15 cellular contexts compared by ENCODE assay signal in the genomic region with DNA sequence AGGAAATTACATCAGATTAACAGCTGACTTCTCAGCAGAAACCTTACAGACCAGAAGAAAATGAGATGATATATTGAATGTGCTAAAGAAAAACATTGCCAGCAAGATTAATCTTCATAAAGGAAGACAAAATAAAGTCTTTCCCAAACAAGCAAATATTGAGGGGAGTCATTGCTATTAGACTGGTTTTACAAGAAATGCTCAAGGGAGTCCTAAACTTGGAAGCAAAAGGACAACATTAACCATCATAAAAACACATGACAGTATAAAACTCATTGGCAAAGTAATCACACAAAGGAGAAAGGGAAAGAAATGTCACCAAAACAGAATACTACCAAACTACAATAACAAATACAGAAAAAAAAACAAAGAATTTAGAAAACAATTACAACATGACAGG.
DNase-seq lines count a peak whose midpoint lies in the region; ATAC-seq and TF ChIP-seq lines count a peak whose summit lies in the region.
"Had no signal": no experiment of that assay in that cellular context is flagged by ENCODE, and none has a peak within 500 bp of the region (broad histone marks: within the 10 kb centered on the region; RNA-seq: fewer than 3 reads in every experiment).

No MANE protein-coding gene starts in this region.

- BruUV-seq in Panc1 (replicated peaks; lab: Mats Ljungman, UMichigan) = TSS peak; percentile 48

- POLR2A ChIA-PET in HEK293 (lab: Yijun Ruan, JAX) = no interaction called here
- POLR2A ChIA-PET in Panc1 (lab: Charles Lee) = no interaction called here

- H3K9me3 ChIP-seq in HEK293 (ENCODE audit: control insufficient read depth, insufficient read depth, low read depth, low read length) = no peaks in the 10 kb centered on the region
- no peaks in the 10 kb centered on the region for H3K9me3 ChIP-seq in Panc1 (ENCODE audit: control insufficient read depth, insufficient read depth, low read depth, low read length)
- no peaks in the 10 kb centered on the region for H3K9me3 ChIP-seq in osteoblast (ENCODE audit: low read depth, low read length)

- no peak overlapping the region for H3K4me2 ChIP-seq in osteoblast (ENCODE audit: insufficient read depth, low read length)
- H3K4me2 ChIP-seq: GM23338 had no signal

- no peaks in the 10 kb centered on the region for H3K27me3 Mint-ChIP-seq in activated T-cell treated with anti-CD3 and anti-CD28 coated beads, Interleukin-2, amount 50 U/mL, for 72 hours (ENCODE audit: low read depth)
- H3K27me3 Mint-ChIP-seq in activated T-cell treated with anti-CD3 and anti-CD28 coated beads, Interleukin-2, amount 50 U/mL, for 24 hours = no peaks in the 10 kb centered on the region
- H3K27me3 Mint-ChIP-seq: B cell; CD4-positive, alpha-beta T cell had no signal

- CTCF ChIA-PET in HEK293 (lab: Yijun Ruan, JAX) = no interaction called here
- CTCF ChIA-PET in Panc1 (lab: Charles Lee) = no interaction called here

- H3K36me3 Mint-ChIP-seq in activated T-cell treated with anti-CD3 and anti-CD28 coated beads, Interleukin-2, amount 50 U/mL, for 72 hours (ENCODE audit: insufficient read depth in 2 of 2) = peaks cover 17 to 25% of the 10 kb centered on the region in 2 donors
- H3K36me3 Mint-ChIP-seq in activated T-cell treated with anti-CD3 and anti-CD28 coated beads, Interleukin-2, amount 50 U/mL, for 24 hours (ENCODE audit: low read depth) = peaks cover 36% of the 10 kb centered on the region

- peaks cover 19% of the 10 kb centered on the region for H3K4me1 Mint-ChIP-seq in activated T-cell treated with anti-CD3 and anti-CD28 coated beads, Interleukin-2, amount 50 U/mL, for 72 hours (ENCODE audit: low read depth)
- H3K4me1 Mint-ChIP-seq in activated T-cell treated with anti-CD3 and anti-CD28 coated beads, Interleukin-2, amount 50 U/mL, for 24 hours (ENCODE audit: low read depth) = peaks cover 19% of the 10 kb centered on the region

- H2AFZ ChIP-seq in osteoblast (ENCODE audit: low read length) = no peak overlapping the region
- H2AFZ ChIP-seq: GM23338 had no signal

- H3K9me3 Mint-ChIP-seq in activated T-cell treated with anti-CD3 and anti-CD28 coated beads, Interleukin-2, amount 50 U/mL, for 72 hours = peaks cover 3 to 13% of the 10 kb centered on the region in 2 donors
- H3K9me3 Mint-ChIP-seq in activated T-cell treated with anti-CD3 and anti-CD28 coated beads, Interleukin-2, amount 50 U/mL, for 24 hours = peaks cover 29% of the 10 kb centered on the region
- H3K9me3 Mint-ChIP-seq: GM23338 had no signal

- no peak overlapping the region for H3K27ac ChIP-seq in HEK293 (ENCODE audit: extremely low read depth, low read depth, low read length)
- H3K27ac ChIP-seq in Panc1 (ENCODE audit: low read length) = no peak overlapping the region
- no peak overlapping the region for H3K27ac ChIP-seq in osteoblast (ENCODE audit: low read depth, low read length)

- peaks cover 3% of the 10 kb centered on the region for H3K79me2 ChIP-seq in osteoblast (ENCODE audit: insufficient read depth, low read length)

- no peaks in the 10 kb centered on the region for H3K36me3 ChIP-seq in HEK293 (ENCODE audit: control insufficient read depth in 2 of 2, insufficient read depth in 1 of 2, low read length in 2 of 2)
- H3K36me3 ChIP-seq in Panc1 (ENCODE audit: control insufficient read depth, insufficient read depth, low read length) = no peaks in the 10 kb centered on the region
- no peaks in the 10 kb centered on the region for H3K36me3 ChIP-seq in osteoblast (ENCODE audit: insufficient read depth, low read length)

- H3K4me1 ChIP-seq in HEK293 (ENCODE audit: control insufficient read depth, insufficient read depth, low read length) (no peaks in the 10 kb centered on the region), Panc1 (ENCODE audit: control insufficient read depth, insufficient read depth, low read length) (no peaks in the 10 kb centered on the region; the same call in 1 of the 2 replicates), osteoblast (ENCODE audit: insufficient read depth, low read length) (no peaks in the 10 kb centered on the region)

- H3K27me3 ChIP-seq in Panc1 (ENCODE audit: control insufficient read depth, insufficient read depth, low read length) = no peaks in the 10 kb centered on the region
- no peaks in the 10 kb centered on the region for H3K27me3 ChIP-seq in osteoblast (ENCODE audit: insufficient read depth, low read length)

- DNase-seq in activated T-cell treated with anti-CD3 and anti-CD28 coated beads, Interleukin-2, amount 50 U/mL, for 72 hours = no peak
- no peak for DNase-seq in activated T-cell treated with anti-CD3 and anti-CD28 coated beads, Interleukin-2, amount 50 U/mL, for 24 hours
- DNase-seq in Panc1 (ENCODE audit: low read depth, low spot score) = no peak
- peak; percentile 77 for DNase-seq in osteoblast (ENCODE audit: insufficient read length, low spot score, missing footprints)
- DNase-seq in NCI-H82 (lab: John Stamatoyannopoulos, UW) = no peak
- no peak for DNase-seq in NOMO-1 treated with dmso at 0.1 percent for 144 hours (lab: John Stamatoyannopoulos, UW; ENCODE audit: unreplicated experiment)
- DNase-seq: C1 segment of cervical spinal cord; Calu3; CD4-positive, alpha-beta T cell; DMS79; H7 had no signal

- intact Hi-C loops in Panc1 (cut with micrococcal nuclease; ENCODE audit: unreplicated experiment) = no loop called here

- no peak overlapping the region for H3K4me3 ChIP-seq in HEK293 (ENCODE audit: low read depth, low read length)
- no peak overlapping the region for H3K4me3 ChIP-seq in Panc1 (ENCODE audit: low read depth in 2 of 2, low read length in 2 of 2)
- H3K4me3 ChIP-seq in osteoblast (ENCODE audit: insufficient read depth, low read length) = no peak overlapping the region
- H3K4me3 ChIP-seq: GM12878, GM23338 had no signal

- TF ChIP-seq CTCF in HEK293 (tag by site-specific recombination; IDR thresholded peaks at IDR 0.05) (no peak), Panc1 (IDR thresholded peaks at IDR 0.05) (no peak), osteoblast (IDR thresholded peaks at IDR 0.05; ENCODE audit: extremely low read depth, low read depth, low read length) (no peak)

- peak overlapping the region in 1 of 2 donors; percentile 65 for H3K4me3 Mint-ChIP-seq in activated T-cell treated with anti-CD3 and anti-CD28 coated beads, Interleukin-2, amount 50 U/mL, for 72 hours
- no peak overlapping the region for H3K4me3 Mint-ChIP-seq in activated T-cell treated with anti-CD3 and anti-CD28 coated beads, Interleukin-2, amount 50 U/mL, for 24 hours
- H3K4me3 Mint-ChIP-seq: B cell; CD4-positive, alpha-beta T cell; GM23338 had no signal

- in situ Hi-C loops in Panc1 (cut with HindIII; ENCODE audit: low pct_unique_long_range_greater_than_20kb, low sequenced_read_pairs) = no loop called here

- H3K27ac Mint-ChIP-seq in activated T-cell treated with anti-CD3 and anti-CD28 coated beads, Interleukin-2, amount 50 U/mL, for 72 hours = peak overlapping the region; percentile 96
- H3K27ac Mint-ChIP-seq in activated T-cell treated with anti-CD3 and anti-CD28 coated beads, Interleukin-2, amount 50 U/mL, for 24 hours = no peak overlapping the region
- H3K27ac Mint-ChIP-seq: B cell; CD4-positive, alpha-beta T cell; GM23338 had no signal

- no peaks in the 10 kb centered on the region for H4K20me1 ChIP-seq in osteoblast (ENCODE audit: insufficient read depth, low read length)

- no peak for ATAC-seq in activated T-cell treated with anti-CD3 and anti-CD28 coated beads, Interleukin-2, amount 50 U/mL, for 72 hours (replicated peaks in 1 of 2)
- no peak for ATAC-seq in Panc1
- ATAC-seq: GM12878, GM23338 had no signal

TF ChIP-seq in HEK293, 187 proteins besides CTCF, POLR2A, EP300 and RAD21:
- TF ChIP-seq FEZF1 (tag by site-specific recombination; IDR thresholded peaks at IDR 0.05) = peak; percentile 40; the same call in 1 of the 2 replicates
- no peak for TF ChIP-seq KLF10 (tag by site-specific recombination; IDR thresholded peaks at IDR 0.05)
- TF ChIP-seq, protein P1, sequence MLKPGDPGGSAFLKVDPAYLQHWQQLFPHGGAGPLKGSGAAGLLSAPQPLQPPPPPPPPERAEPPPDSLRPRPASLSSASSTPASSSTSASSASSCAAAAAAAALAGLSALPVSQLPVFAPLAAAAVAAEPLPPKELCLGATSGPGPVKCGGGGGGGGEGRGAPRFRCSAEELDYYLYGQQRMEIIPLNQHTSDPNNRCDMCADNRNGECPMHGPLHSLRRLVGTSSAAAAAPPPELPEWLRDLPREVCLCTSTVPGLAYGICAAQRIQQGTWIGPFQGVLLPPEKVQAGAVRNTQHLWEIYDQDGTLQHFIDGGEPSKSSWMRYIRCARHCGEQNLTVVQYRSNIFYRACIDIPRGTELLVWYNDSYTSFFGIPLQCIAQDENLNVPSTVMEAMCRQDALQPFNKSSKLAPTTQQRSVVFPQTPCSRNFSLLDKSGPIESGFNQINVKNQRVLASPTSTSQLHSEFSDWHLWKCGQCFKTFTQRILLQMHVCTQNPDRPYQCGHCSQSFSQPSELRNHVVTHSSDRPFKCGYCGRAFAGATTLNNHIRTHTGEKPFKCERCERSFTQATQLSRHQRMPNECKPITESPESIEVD (tag by site-specific recombination; IDR thresholded peaks at IDR 0.05) = peak; percentile 43; the same call in 1 of the 2 replicates
